ENCODE assay signal across 1 cellular context in genomic region chr22:21009208-21009607, GRCh38.
A peak's percentile ranks its signal among the peaks of the same experiment; 100 is the strongest.
TF ChIP-seq lines count a peak whose summit lies in the region.

No MANE protein-coding gene starts in this region.

TF ChIP-seq in K562, 482 proteins besides CTCF, POLR2A, EP300 and RAD21:
- TF ChIP-seq KLF1 (tag; IDR thresholded peaks at IDR 0.05) (peak; percentile 52; the same call in 1 of the 2 replicates), KDM2B (CRISPR knock-in tag; IDR thresholded peaks at IDR 0.05) (0 out of 2 replicates have a peak, but pooled peaks have one; percentile 42), DIDO1 (tag; IDR thresholded peaks at IDR 0.05; ENCODE audit: low read depth) (0 out of 2 replicates have a peak, but pooled peaks have one; percentile 12), ZNF408 (CRISPR knock-in tag; IDR thresholded peaks at IDR 0.05; ENCODE audit: low read depth) (0 out of 2 replicates have a peak, but pooled peaks have one; percentile 22)
